Comparison of ENCODE assay signal across 10 cellular contexts in genomic region chr2:62344472-62344871, GRCh38.
DNase-seq lines count a peak whose midpoint lies in the region; ATAC-seq and TF ChIP-seq lines count a peak whose summit lies in the region.
"Had no signal": no experiment of that assay in that cellular context is flagged by ENCODE, and none has a peak within 500 bp of the region (broad histone marks: within the 10 kb centered on the region; RNA-seq: fewer than 3 reads in every experiment).

No MANE protein-coding gene starts in this region.

- POLR2A ChIA-PET in activated CD8-positive, alpha-beta T cell treated with anti-CD3 and anti-CD28 coated beads for 36 hours (lab: Charles Lee), result no interaction called here
- POLR2A ChIA-PET in activated CD8-positive, alpha-beta T cell treated with anti-CD3 and anti-CD28 coated beads, Interleukin-2, amount 10 ng/mL, durations not matched to agents 7 days and 5 days (lab: Charles Lee), result no interaction called here

- no peaks in the 10 kb centered on the region for H3K27me3 Mint-ChIP-seq in activated CD8-positive, alpha-beta T cell treated with anti-CD3 and anti-CD28 coated beads for 36 hours
- H3K27me3 Mint-ChIP-seq in activated CD8-positive, alpha-beta T cell treated with anti-CD3 and anti-CD28 coated beads, Interleukin-2, amount 10 ng/mL, durations not matched to agents 7 days and 5 days (ENCODE audit: low read depth), result no peaks in the 10 kb centered on the region

- intact Hi-C loops in activated CD8-positive, alpha-beta T cell treated with anti-CD3 and anti-CD28 coated beads for 36 hours (cut with micrococcal nuclease), result no loop called here

- H3K4me1 Mint-ChIP-seq in activated CD8-positive, alpha-beta T cell treated with anti-CD3 and anti-CD28 coated beads for 36 hours (ENCODE audit: low read depth), result peaks cover 5% of the 10 kb centered on the region
- peaks cover 4% of the 10 kb centered on the region for H3K4me1 Mint-ChIP-seq in activated CD8-positive, alpha-beta T cell treated with anti-CD3 and anti-CD28 coated beads, Interleukin-2, amount 10 ng/mL, durations not matched to agents 7 days and 5 days (ENCODE audit: low read depth)

- no peak for TF ChIP-seq CTCF in activated CD8-positive, alpha-beta T cell treated with anti-CD3 and anti-CD28 coated beads for 36 hours (IDR thresholded peaks at IDR 0.05)

- DNase-seq in activated CD8-positive, alpha-beta T cell treated with anti-CD3 and anti-CD28 coated beads for 36 hours, result no peak
- no peak for DNase-seq in activated CD8-positive, alpha-beta T cell treated with anti-CD3 and anti-CD28 coated beads, Interleukin-2, amount 10 ng/mL, durations not matched to agents 7 days and 5 days
- DNase-seq in NCI-H69 (lab: John Stamatoyannopoulos, UW) (peak; percentile 15), middle frontal gyrus (ENCODE audit: extremely low spot score, low spot score) (no peak), HCEC 1CT (no peak), NCI-H226 (no peak)
- no peak for DNase-seq in stimulated activated naive CD8-positive, alpha-beta T cell treated with anti-CD3 and anti-CD28 coated beads, Interleukin-15, Interleukin-2, amounts not matched to agents 100 U/mL and 50 U/mL, for 24 hours
- DNase-seq: substantia nigra had no signal

- no peak overlapping the region for H3K4me3 Mint-ChIP-seq in activated CD8-positive, alpha-beta T cell treated with anti-CD3 and anti-CD28 coated beads for 36 hours
- no peak overlapping the region for H3K4me3 Mint-ChIP-seq in activated CD8-positive, alpha-beta T cell treated with anti-CD3 and anti-CD28 coated beads, Interleukin-2, amount 10 ng/mL, durations not matched to agents 7 days and 5 days
- H3K4me3 Mint-ChIP-seq: GM23338 had no signal

- H3K27ac Mint-ChIP-seq in activated CD8-positive, alpha-beta T cell treated with anti-CD3 and anti-CD28 coated beads for 36 hours, result no peak overlapping the region
- H3K27ac Mint-ChIP-seq in activated CD8-positive, alpha-beta T cell treated with anti-CD3 and anti-CD28 coated beads, Interleukin-2, amount 10 ng/mL, durations not matched to agents 7 days and 5 days, result no peak overlapping the region
- H3K27ac Mint-ChIP-seq: GM23338 had no signal

- CTCF ChIA-PET in activated CD8-positive, alpha-beta T cell treated with anti-CD3 and anti-CD28 coated beads for 36 hours (lab: Charles Lee), result no interaction called here
- CTCF ChIA-PET in activated CD8-positive, alpha-beta T cell treated with anti-CD3 and anti-CD28 coated beads, Interleukin-2, amount 10 ng/mL, durations not matched to agents 7 days and 5 days (lab: Charles Lee), result no interaction called here

- peak; percentile 39 for ATAC-seq in activated CD8-positive, alpha-beta T cell treated with anti-CD3 and anti-CD28 coated beads for 36 hours
- ATAC-seq in activated CD8-positive, alpha-beta T cell treated with anti-CD3 and anti-CD28 coated beads, Interleukin-2, amount 10 ng/mL, durations not matched to agents 7 days and 5 days, result no peak
- peak; percentile 71 for ATAC-seq in HG02763 (IDR thresholded peaks at IDR 0.05; ENCODE audit: unreplicated experiment)
- ATAC-seq in stimulated activated naive CD8-positive, alpha-beta T cell treated with anti-CD3 and anti-CD28 coated beads, Interleukin-15, Interleukin-2, amounts not matched to agents 100 U/mL and 50 U/mL, for 24 hours, result peak; percentile 68
- ATAC-seq: GM23338 had no signal

- H3K9me3 Mint-ChIP-seq in activated CD8-positive, alpha-beta T cell treated with anti-CD3 and anti-CD28 coated beads for 36 hours, result no peaks in the 10 kb centered on the region
- H3K9me3 Mint-ChIP-seq in activated CD8-positive, alpha-beta T cell treated with anti-CD3 and anti-CD28 coated beads, Interleukin-2, amount 10 ng/mL, durations not matched to agents 7 days and 5 days (ENCODE audit: insufficient read depth), result no peaks in the 10 kb centered on the region
- H3K9me3 Mint-ChIP-seq: GM23338 had no signal

- H3K36me3 Mint-ChIP-seq in activated CD8-positive, alpha-beta T cell treated with anti-CD3 and anti-CD28 coated beads for 36 hours (ENCODE audit: low read depth), result no peaks in the 10 kb centered on the region
- H3K36me3 Mint-ChIP-seq in activated CD8-positive, alpha-beta T cell treated with anti-CD3 and anti-CD28 coated beads, Interleukin-2, amount 10 ng/mL, durations not matched to agents 7 days and 5 days (ENCODE audit: low read depth), result no peaks in the 10 kb centered on the region
